ENCODE assay signal across 2 cellular contexts in the genomic region with DNA sequence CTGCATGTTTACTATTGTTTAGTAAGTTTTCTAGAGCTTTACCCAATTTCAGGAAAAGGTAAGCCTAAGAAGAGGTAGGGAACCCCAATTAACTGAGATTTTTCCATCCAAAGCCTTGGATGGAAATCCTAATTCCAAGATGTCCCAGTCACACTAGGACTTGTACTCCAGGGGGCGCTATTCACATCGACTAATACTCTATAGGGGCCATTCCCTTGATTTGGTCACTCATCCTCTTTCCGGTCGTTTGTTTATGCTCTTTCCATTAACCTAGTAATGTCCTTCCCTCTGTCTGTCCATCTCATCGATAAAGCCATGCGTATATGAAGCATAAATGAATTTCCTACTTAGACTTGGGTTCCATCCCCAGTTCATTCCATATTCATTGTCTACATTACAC.
TF ChIP-seq lines count a peak whose summit lies in the region.

No MANE protein-coding gene starts in this region.

TF ChIP-seq in Ishikawa, 13 proteins besides CTCF, POLR2A, EP300 and RAD21 (continued from another document):
- TF ChIP-seq, protein P1, sequence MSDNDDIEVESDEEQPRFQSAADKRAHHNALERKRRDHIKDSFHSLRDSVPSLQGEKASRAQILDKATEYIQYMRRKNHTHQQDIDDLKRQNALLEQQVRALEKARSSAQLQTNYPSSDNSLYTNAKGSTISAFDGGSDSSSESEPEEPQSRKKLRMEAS (IDR thresholded peaks at IDR 0.05): no peak

TF ChIP-seq in GM12878, 131 proteins besides CTCF, POLR2A, EP300 and RAD21 (continued from another document):
- TF ChIP-seq, protein P2, sequence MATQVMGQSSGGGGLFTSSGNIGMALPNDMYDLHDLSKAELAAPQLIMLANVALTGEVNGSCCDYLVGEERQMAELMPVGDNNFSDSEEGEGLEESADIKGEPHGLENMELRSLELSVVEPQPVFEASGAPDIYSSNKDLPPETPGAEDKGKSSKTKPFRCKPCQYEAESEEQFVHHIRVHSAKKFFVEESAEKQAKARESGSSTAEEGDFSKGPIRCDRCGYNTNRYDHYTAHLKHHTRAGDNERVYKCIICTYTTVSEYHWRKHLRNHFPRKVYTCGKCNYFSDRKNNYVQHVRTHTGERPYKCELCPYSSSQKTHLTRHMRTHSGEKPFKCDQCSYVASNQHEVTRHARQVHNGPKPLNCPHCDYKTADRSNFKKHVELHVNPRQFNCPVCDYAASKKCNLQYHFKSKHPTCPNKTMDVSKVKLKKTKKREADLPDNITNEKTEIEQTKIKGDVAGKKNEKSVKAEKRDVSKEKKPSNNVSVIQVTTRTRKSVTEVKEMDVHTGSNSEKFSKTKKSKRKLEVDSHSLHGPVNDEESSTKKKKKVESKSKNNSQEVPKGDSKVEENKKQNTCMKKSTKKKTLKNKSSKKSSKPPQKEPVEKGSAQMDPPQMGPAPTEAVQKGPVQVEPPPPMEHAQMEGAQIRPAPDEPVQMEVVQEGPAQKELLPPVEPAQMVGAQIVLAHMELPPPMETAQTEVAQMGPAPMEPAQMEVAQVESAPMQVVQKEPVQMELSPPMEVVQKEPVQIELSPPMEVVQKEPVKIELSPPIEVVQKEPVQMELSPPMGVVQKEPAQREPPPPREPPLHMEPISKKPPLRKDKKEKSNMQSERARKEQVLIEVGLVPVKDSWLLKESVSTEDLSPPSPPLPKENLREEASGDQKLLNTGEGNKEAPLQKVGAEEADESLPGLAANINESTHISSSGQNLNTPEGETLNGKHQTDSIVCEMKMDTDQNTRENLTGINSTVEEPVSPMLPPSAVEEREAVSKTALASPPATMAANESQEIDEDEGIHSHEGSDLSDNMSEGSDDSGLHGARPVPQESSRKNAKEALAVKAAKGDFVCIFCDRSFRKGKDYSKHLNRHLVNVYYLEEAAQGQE (IDR thresholded peaks at IDR 0.05; ENCODE audit: low read depth, low read length): no peak
- TF ChIP-seq, protein P3, sequence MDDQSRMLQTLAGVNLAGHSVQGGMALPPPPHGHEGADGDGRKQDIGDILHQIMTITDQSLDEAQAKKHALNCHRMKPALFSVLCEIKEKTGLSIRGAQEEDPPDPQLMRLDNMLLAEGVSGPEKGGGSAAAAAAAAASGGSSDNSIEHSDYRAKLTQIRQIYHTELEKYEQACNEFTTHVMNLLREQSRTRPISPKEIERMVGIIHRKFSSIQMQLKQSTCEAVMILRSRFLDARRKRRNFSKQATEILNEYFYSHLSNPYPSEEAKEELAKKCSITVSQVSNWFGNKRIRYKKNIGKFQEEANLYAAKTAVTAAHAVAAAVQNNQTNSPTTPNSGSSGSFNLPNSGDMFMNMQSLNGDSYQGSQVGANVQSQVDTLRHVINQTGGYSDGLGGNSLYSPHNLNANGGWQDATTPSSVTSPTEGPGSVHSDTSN (IDR thresholded peaks at IDR 0.05; ENCODE audit: insufficient replicate concordance, low read depth, low read length): no peak
- TF ChIP-seq CBX5 (IDR thresholded peaks at IDR 0.05; ENCODE audit: low read depth): no peak
- TF ChIP-seq, protein P4, sequence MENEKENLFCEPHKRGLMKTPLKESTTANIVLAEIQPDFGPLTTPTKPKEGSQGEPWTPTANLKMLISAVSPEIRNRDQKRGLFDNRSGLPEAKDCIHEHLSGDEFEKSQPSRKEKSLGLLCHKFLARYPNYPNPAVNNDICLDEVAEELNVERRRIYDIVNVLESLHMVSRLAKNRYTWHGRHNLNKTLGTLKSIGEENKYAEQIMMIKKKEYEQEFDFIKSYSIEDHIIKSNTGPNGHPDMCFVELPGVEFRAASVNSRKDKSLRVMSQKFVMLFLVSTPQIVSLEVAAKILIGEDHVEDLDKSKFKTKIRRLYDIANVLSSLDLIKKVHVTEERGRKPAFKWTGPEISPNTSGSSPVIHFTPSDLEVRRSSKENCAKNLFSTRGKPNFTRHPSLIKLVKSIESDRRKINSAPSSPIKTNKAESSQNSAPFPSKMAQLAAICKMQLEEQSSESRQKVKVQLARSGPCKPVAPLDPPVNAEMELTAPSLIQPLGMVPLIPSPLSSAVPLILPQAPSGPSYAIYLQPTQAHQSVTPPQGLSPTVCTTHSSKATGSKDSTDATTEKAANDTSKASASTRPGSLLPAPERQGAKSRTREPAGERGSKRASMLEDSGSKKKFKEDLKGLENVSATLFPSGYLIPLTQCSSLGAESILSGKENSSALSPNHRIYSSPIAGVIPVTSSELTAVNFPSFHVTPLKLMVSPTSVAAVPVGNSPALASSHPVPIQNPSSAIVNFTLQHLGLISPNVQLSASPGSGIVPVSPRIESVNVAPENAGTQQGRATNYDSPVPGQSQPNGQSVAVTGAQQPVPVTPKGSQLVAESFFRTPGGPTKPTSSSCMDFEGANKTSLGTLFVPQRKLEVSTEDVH (IDR thresholded peaks at IDR 0.05; ENCODE audit: low read depth, partially characterized antibody): no peak
- no peak for TF ChIP-seq ASH2L (IDR thresholded peaks at IDR 0.05; ENCODE audit: borderline replicate concordance, low read depth)
- no peak for TF ChIP-seq EGR1 (IDR thresholded peaks at IDR 0.05; ENCODE audit: borderline replicate concordance in 1 of 2, low read depth in 2 of 2, low read length in 2 of 2)
- TF ChIP-seq KDM1A (IDR thresholded peaks at IDR 0.05; ENCODE audit: borderline replicate concordance): no peak
